Comparison of ENCODE assay signal across 12 cellular contexts in genomic region chr14:64195194-64195593, GRCh38.
DNase-seq lines count a peak whose midpoint lies in the region; ATAC-seq lines count a peak whose summit lies in the region.
"Had no signal": no experiment of that assay in that cellular context is flagged by ENCODE, and none has a peak within 500 bp of the region (broad histone marks: within the 10 kb centered on the region; RNA-seq: fewer than 3 reads in every experiment).

No MANE protein-coding gene starts in this region.

- peaks cover 15% of the 10 kb centered on the region for H3K36me3 Mint-ChIP-seq in activated naive CD4-positive, alpha-beta T cell treated with anti-CD3 and anti-CD28 coated beads, Interleukin-2, amount 50 U/mL, for 24 hours
- no peaks in the 10 kb centered on the region for H3K36me3 Mint-ChIP-seq in activated naive CD4-positive, alpha-beta T cell treated with anti-CD3 and anti-CD28 coated beads, Interleukin-2, amount 50 U/mL, for 72 hours
- H3K36me3 Mint-ChIP-seq in activated T-helper 1 cell treated with anti-CD3 and anti-CD28 coated beads, Interleukin-12 subunit alpha, Interleukin-12 subunit beta, Interleukin-2, Interleukin-4 antibody, amounts not matched to agents 30 ng/mL and 10 ng/mL and 1 ng/mL, durations not matched to agents 14 hours and 24 hours and 36 hours (ENCODE audit: low read depth), result peaks cover 33% of the 10 kb centered on the region
- peaks cover 20% of the 10 kb centered on the region for H3K36me3 Mint-ChIP-seq in stimulated activated memory B cell treated with anti-CD40 and anti-IgM and Interleukin-4, amounts not matched to agents 10 μg/mL and 1 μg/mL and 100 μg/mL, for 72 hours

- no peaks in the 10 kb centered on the region for H3K27me3 Mint-ChIP-seq in activated naive CD4-positive, alpha-beta T cell treated with anti-CD3 and anti-CD28 coated beads, Interleukin-2, amount 50 U/mL, for 24 hours
- no peaks in the 10 kb centered on the region for H3K27me3 Mint-ChIP-seq in activated T-helper 1 cell treated with anti-CD3 and anti-CD28 coated beads, Interleukin-12 subunit alpha, Interleukin-12 subunit beta, Interleukin-2, Interleukin-4 antibody, amounts not matched to agents 30 ng/mL and 10 ng/mL and 1 ng/mL, durations not matched to agents 14 hours and 24 hours and 36 hours (ENCODE audit: insufficient read depth)
- no peaks in the 10 kb centered on the region for H3K27me3 Mint-ChIP-seq in stimulated activated memory B cell treated with anti-CD40 and anti-IgM and Interleukin-4, amounts not matched to agents 10 μg/mL and 1 μg/mL and 100 μg/mL, for 72 hours
- H3K27me3 Mint-ChIP-seq: activated CD8-positive, alpha-beta memory T cell treated with anti-CD3 and anti-CD28 coated beads, Interleukin-2, amount 10 ng/mL, durations not matched to agents 7 days and 5 days had no signal

- H3K9me3 Mint-ChIP-seq in activated naive CD4-positive, alpha-beta T cell treated with anti-CD3 and anti-CD28 coated beads, Interleukin-2, amount 50 U/mL, for 24 hours, result no peaks in the 10 kb centered on the region
- no peaks in the 10 kb centered on the region for H3K9me3 Mint-ChIP-seq in activated naive CD4-positive, alpha-beta T cell treated with anti-CD3 and anti-CD28 coated beads, Interleukin-2, amount 50 U/mL, for 72 hours
- H3K9me3 Mint-ChIP-seq in activated T-helper 1 cell treated with anti-CD3 and anti-CD28 coated beads, Interleukin-12 subunit alpha, Interleukin-12 subunit beta, Interleukin-2, Interleukin-4 antibody, amounts not matched to agents 30 ng/mL and 10 ng/mL and 1 ng/mL, durations not matched to agents 14 hours and 24 hours and 36 hours, result no peaks in the 10 kb centered on the region
- no peaks in the 10 kb centered on the region for H3K9me3 Mint-ChIP-seq in stimulated activated memory B cell treated with anti-CD40 and anti-IgM and Interleukin-4, amounts not matched to agents 10 μg/mL and 1 μg/mL and 100 μg/mL, for 72 hours

- H3K4me1 Mint-ChIP-seq in activated naive CD4-positive, alpha-beta T cell treated with anti-CD3 and anti-CD28 coated beads, Interleukin-2, amount 50 U/mL, for 24 hours, result peaks cover 47% of the 10 kb centered on the region
- peaks cover 44% of the 10 kb centered on the region for H3K4me1 Mint-ChIP-seq in activated T-helper 1 cell treated with anti-CD3 and anti-CD28 coated beads, Interleukin-12 subunit alpha, Interleukin-12 subunit beta, Interleukin-2, Interleukin-4 antibody, amounts not matched to agents 30 ng/mL and 10 ng/mL and 1 ng/mL, durations not matched to agents 14 hours and 24 hours and 36 hours (ENCODE audit: low read depth)
- peaks cover 44% of the 10 kb centered on the region for H3K4me1 Mint-ChIP-seq in stimulated activated memory B cell treated with anti-CD40 and anti-IgM and Interleukin-4, amounts not matched to agents 10 μg/mL and 1 μg/mL and 100 μg/mL, for 72 hours

- no peak overlapping the region for H3K27ac Mint-ChIP-seq in activated naive CD4-positive, alpha-beta T cell treated with anti-CD3 and anti-CD28 coated beads, Interleukin-2, amount 50 U/mL, for 24 hours
- peak overlapping the region in 1 of 2 donors; percentile 60 for H3K27ac Mint-ChIP-seq in activated naive CD4-positive, alpha-beta T cell treated with anti-CD3 and anti-CD28 coated beads, Interleukin-2, amount 50 U/mL, for 72 hours
- peak overlapping the region; percentile 66 for H3K27ac Mint-ChIP-seq in activated T-helper 1 cell treated with anti-CD3 and anti-CD28 coated beads, Interleukin-12 subunit alpha, Interleukin-12 subunit beta, Interleukin-2, Interleukin-4 antibody, amounts not matched to agents 30 ng/mL and 10 ng/mL and 1 ng/mL, durations not matched to agents 14 hours and 24 hours and 36 hours
- H3K27ac Mint-ChIP-seq in stimulated activated memory B cell treated with anti-CD40 and anti-IgM and Interleukin-4, amounts not matched to agents 10 μg/mL and 1 μg/mL and 100 μg/mL, for 72 hours, result peak overlapping the region; percentile 82
- H3K27ac Mint-ChIP-seq: activated CD8-positive, alpha-beta memory T cell treated with anti-CD3 and anti-CD28 coated beads, Interleukin-2, amount 10 ng/mL, durations not matched to agents 7 days and 5 days had no signal

- H3K27ac ChIP-seq in caudate nucleus (ENCODE audit: low read depth, low read length), result no peak overlapping the region
- H3K27ac ChIP-seq: colonic mucosa had no signal

- H3K4me3 Mint-ChIP-seq in activated naive CD4-positive, alpha-beta T cell treated with anti-CD3 and anti-CD28 coated beads, Interleukin-2, amount 50 U/mL, for 24 hours, result peak overlapping the region; percentile 12
- H3K4me3 Mint-ChIP-seq in activated T-helper 1 cell treated with anti-CD3 and anti-CD28 coated beads, Interleukin-12 subunit alpha, Interleukin-12 subunit beta, Interleukin-2, Interleukin-4 antibody, amounts not matched to agents 30 ng/mL and 10 ng/mL and 1 ng/mL, durations not matched to agents 14 hours and 24 hours and 36 hours, result peak overlapping the region; percentile 49
- H3K4me3 Mint-ChIP-seq in stimulated activated memory B cell treated with anti-CD40 and anti-IgM and Interleukin-4, amounts not matched to agents 10 μg/mL and 1 μg/mL and 100 μg/mL, for 72 hours, result peak overlapping the region; percentile 37
- H3K4me3 Mint-ChIP-seq: activated CD8-positive, alpha-beta memory T cell treated with anti-CD3 and anti-CD28 coated beads, Interleukin-2, amount 10 ng/mL, durations not matched to agents 7 days and 5 days had no signal

- intact Hi-C loops in activated T-helper 1 cell treated with anti-CD3 and anti-CD28 coated beads, Interleukin-12 subunit alpha, Interleukin-12 subunit beta, Interleukin-2, Interleukin-4 antibody, amounts not matched to agents 30 ng/mL and 10 ng/mL and 1 ng/mL, durations not matched to agents 14 hours and 24 hours and 36 hours (cut with micrococcal nuclease), result no loop called here

- ATAC-seq in activated naive CD4-positive, alpha-beta T cell treated with anti-CD3 and anti-CD28 coated beads, Interleukin-2, amount 50 U/mL, for 72 hours, result no peak
- peak; percentile 65 for ATAC-seq in HG02798 (IDR thresholded peaks at IDR 0.05; ENCODE audit: poor library complexity, unreplicated experiment)
- ATAC-seq in stimulated activated memory B cell treated with anti-CD40 and anti-IgM and Interleukin-4, amounts not matched to agents 10 μg/mL and 1 μg/mL and 100 μg/mL, for 72 hours, result peak; percentile 82
- ATAC-seq: activated CD8-positive, alpha-beta memory T cell treated with anti-CD3 and anti-CD28 coated beads, Interleukin-2, amount 10 ng/mL, durations not matched to agents 7 days and 5 days had no signal

- DNase-seq in activated naive CD4-positive, alpha-beta T cell treated with anti-CD3 and anti-CD28 coated beads, Interleukin-2, amount 50 U/mL, for 72 hours (ENCODE audit: low spot score in 2 of 2), result no peak
- DNase-seq in activated T-helper 1 cell treated with anti-CD3 and anti-CD28 coated beads, Interleukin-12 subunit alpha, Interleukin-12 subunit beta, Interleukin-2, Interleukin-4 antibody, amounts not matched to agents 30 ng/mL and 10 ng/mL and 1 ng/mL, durations not matched to agents 14 hours and 24 hours and 36 hours (ENCODE audit: low spot score), result no peak
- DNase-seq in caudate nucleus (lab: John Stamatoyannopoulos, UW), result no peak
- no peak for DNase-seq in AG08396 (ENCODE audit: low spot score)
- no peak for DNase-seq in NCI-H1417 (lab: John Stamatoyannopoulos, UW)
- DNase-seq: activated CD8-positive, alpha-beta memory T cell treated with anti-CD3 and anti-CD28 coated beads, Interleukin-2, amount 10 ng/mL, durations not matched to agents 7 days and 5 days; colonic mucosa; NCI-H2171 treated with DMSO at 0.1 percent for 48 hours; SIG-M5 had no signal

Comparison
In these comparisons a context has a peak if more than half of its experiments do, and no peak if none do; other contexts are left out.
1. ATAC-seq: peak in HG02798 (single experiment) and stimulated activated memory B cell treated with anti-CD40 and anti-IgM and Interleukin-4, amounts not matched to agents 10 μg/mL and 1 μg/mL and 100 μg/mL, for 72 hours (single experiment); none in activated naive CD4-positive, alpha-beta T cell treated with anti-CD3 and anti-CD28 coated beads, Interleukin-2, amount 50 U/mL, for 72 hours (0 of 2).
2. Peak in every context shown above with its lines, with median percentiles within 50 percentile points of each other: H3K4me3 Mint-ChIP-seq.